20 cellular contexts compared by ENCODE assay signal in genomic region chr2:37302701-37303252, GRCh38. TPM values are rescaled to one million over a fixed set of nuclear protein-coding genes. Genes with fewer than 3 reads are reported as not detected.
DNase-seq lines count a peak whose midpoint lies in the region; FAIRE-seq and TF ChIP-seq lines count a peak whose summit lies in the region.
"Had no signal": no experiment of that assay in that cellular context is flagged by ENCODE, and none has a peak within 500 bp of the region (broad histone marks: within the 10 kb centered on the region; RNA-seq: fewer than 3 reads in every experiment).

No MANE protein-coding gene starts in this region.

- no peak overlapping the region; the same call in 1 of the 2 replicates for H3K27ac ChIP-seq in KMS-11
- H3K27ac ChIP-seq in astrocyte (ENCODE audit: low read depth, low read length) = no peak overlapping the region
- no peak overlapping the region for H3K27ac ChIP-seq in caudate nucleus (ENCODE audit: low read depth, low read length)
- H3K27ac ChIP-seq: BLaER1 treated with 17β-estradiol and CSF1 and Interleukin-3, amounts not matched to agents 10 nM and 100 nM; HL-60 had no signal

- H3K27me3 ChIP-seq in KMS-11 (ENCODE audit: insufficient read depth, low read depth) = no peaks in the 10 kb centered on the region
- no peaks in the 10 kb centered on the region for H3K27me3 ChIP-seq in astrocyte (ENCODE audit: insufficient read depth, low read length)
- H3K27me3 ChIP-seq: BLaER1 treated with 17β-estradiol and CSF1 and Interleukin-3, amounts not matched to agents 10 nM and 100 nM had no signal

- H3K9ac ChIP-seq in KMS-11 (no peak overlapping the region), astrocyte (ENCODE audit: low read length) (no peak overlapping the region)
- H3K9ac ChIP-seq: BLaER1 treated with 17β-estradiol and CSF1 and Interleukin-3, amounts not matched to agents 10 nM and 100 nM had no signal

- H3K9me3 Mint-ChIP-seq in astrocyte (ENCODE audit: unreplicated experiment) (no peaks in the 10 kb centered on the region), mesothelial cell of epicardium (peaks cover 10% of the 10 kb centered on the region)
- H3K9me3 Mint-ChIP-seq: CD8-positive, alpha-beta T cell; HFFc6 had no signal

- H3K79me2 ChIP-seq in KMS-11 (ENCODE audit: insufficient read depth, low read depth) (peaks cover 100% of the 10 kb centered on the region), astrocyte (ENCODE audit: insufficient read depth, low read length) (peaks cover 96% of the 10 kb centered on the region)

- POLR2A ChIA-PET in HEK293T (lab: Yijun Ruan, JAX) = no interaction called here

- H3K27ac Mint-ChIP-seq in astrocyte (ENCODE audit: unreplicated experiment) (no peak overlapping the region), mesothelial cell of epicardium (peak overlapping the region; percentile 39)
- H3K27ac Mint-ChIP-seq: B cell; CD8-positive, alpha-beta T cell; HFFc6 had no signal

- no peak for FAIRE-seq in astrocyte (lab: Jason Lieb, UNC)
- FAIRE-seq: GM12878, GM19239, H1 had no signal

- H3K4me1 Mint-ChIP-seq in astrocyte (ENCODE audit: low read depth, unreplicated experiment) (peaks cover 20% of the 10 kb centered on the region), mesothelial cell of epicardium (peaks cover 13% of the 10 kb centered on the region)

- H3K27me3 Mint-ChIP-seq in astrocyte (ENCODE audit: low read depth, unreplicated experiment) (no peaks in the 10 kb centered on the region), mesothelial cell of epicardium (ENCODE audit: low read depth) (no peaks in the 10 kb centered on the region)
- H3K27me3 Mint-ChIP-seq: B cell had no signal

- TF ChIP-seq CTCF in KMS-11 (conservative IDR thresholded peaks at IDR 0.05; ENCODE audit: low read depth, low read length) (no peak), astrocyte (IDR thresholded peaks at IDR 0.05; ENCODE audit: insufficient read depth, low read depth, low read length) (no peak), mesothelial cell of epicardium (IDR thresholded peaks at IDR 0.05; ENCODE audit: unreplicated experiment) (no peak)

- H4K20me1 ChIP-seq in KMS-11 (ENCODE audit: insufficient read depth) (peaks cover 100% of the 10 kb centered on the region), astrocyte (ENCODE audit: insufficient read depth, low read length) (peaks cover 77% of the 10 kb centered on the region)

- H3K4me3 Mint-ChIP-seq in astrocyte (ENCODE audit: unreplicated experiment) = peak overlapping the region; percentile 54
- no peak overlapping the region for H3K4me3 Mint-ChIP-seq in mesothelial cell of epicardium
- H3K4me3 Mint-ChIP-seq: B cell; CD8-positive, alpha-beta T cell; HFFc6 had no signal

- H2AFZ ChIP-seq in KMS-11 (ENCODE audit: low read depth) = no peak overlapping the region
- H2AFZ ChIP-seq in astrocyte (ENCODE audit: low read depth, low read length) = no peak overlapping the region

- DNase-seq in astrocyte (ENCODE audit: low read depth) = no peak
- DNase-seq in mesothelial cell of epicardium (ENCODE audit: low spot score in 2 of 2, unreplicated experiment in 2 of 2) = no peak
- no peak for DNase-seq in T-helper 9 cell
- no peak for DNase-seq in DMS53 treated with DMSO at 0.1 percent for 48 hours (lab: John Stamatoyannopoulos, UW; ENCODE audit: unreplicated experiment)
- DNase-seq in HEK293T (ENCODE audit: extremely low spot score) = no peak
- no peak for DNase-seq in caudate nucleus (lab: John Stamatoyannopoulos, UW)
- DNase-seq: Calu3; CD8-positive, alpha-beta T cell; DND-41; EL; HFFc6 had no signal

- CTCF ChIA-PET in HEK293T (lab: Yijun Ruan, JAX) = interaction anchor here (0.6 kb wide), 1 partner anchor 360 kb away, joined by 4 read pairs; no protein-coding TSS in a partner anchor

- H3K4me3 ChIP-seq in KMS-11 (IDR thresholded peaks at IDR 0.05; ENCODE audit: insufficient read depth, low read depth, low read length) = no peak overlapping the region
- H3K4me3 ChIP-seq in astrocyte (ENCODE audit: insufficient read depth, low read depth, low read length) = no peak overlapping the region
- H3K4me3 ChIP-seq: BLaER1 treated with 17β-estradiol and CSF1 and Interleukin-3, amounts not matched to agents 10 nM and 100 nM; GM12878; HAP-1 had no signal

- H3K36me3 Mint-ChIP-seq in astrocyte (ENCODE audit: low read depth, unreplicated experiment) (peaks cover 1% of the 10 kb centered on the region), mesothelial cell of epicardium (peaks cover 9% of the 10 kb centered on the region)

- H3K4me2 ChIP-seq in KMS-11 = peak overlapping the region; percentile 37; the same call in 1 of the 2 replicates
- no peak overlapping the region for H3K4me2 ChIP-seq in astrocyte (ENCODE audit: low read length)
- H3K4me2 ChIP-seq: BLaER1 treated with 17β-estradiol and CSF1 and Interleukin-3, amounts not matched to agents 10 nM and 100 nM had no signal

- peaks cover 100% of the 10 kb centered on the region for H3K4me1 ChIP-seq in KMS-11 (ENCODE audit: low read depth, poor library complexity, severe bottlenecking)
- no peaks in the 10 kb centered on the region for H3K4me1 ChIP-seq in astrocyte (ENCODE audit: insufficient read depth, low read length)
- H3K4me1 ChIP-seq: HAP-1 had no signal

- no peaks in the 10 kb centered on the region for H3K9me3 ChIP-seq in astrocyte (ENCODE audit: insufficient read depth, low read depth, low read length)
- H3K9me3 ChIP-seq: HAP-1 had no signal

- peaks cover 20% of the 10 kb centered on the region; the same call in 1 of the 2 replicates for H3K36me3 ChIP-seq in KMS-11 (ENCODE audit: insufficient read depth)
- no peaks in the 10 kb centered on the region for H3K36me3 ChIP-seq in astrocyte (ENCODE audit: insufficient read depth, low read length)
- H3K36me3 ChIP-seq: HAP-1 had no signal

TF ChIP-seq in HEK293T, 16 proteins besides CTCF, POLR2A, EP300 and RAD21:
- TF ChIP-seq L3MBTL2 (conservative IDR thresholded peaks at IDR 0.05) = no peak
- no peak for TF ChIP-seq SUZ12 (IDR thresholded peaks at IDR 0.05)
- no peak for TF ChIP-seq NFRKB (IDR thresholded peaks at IDR 0.05)
- no peak for TF ChIP-seq FOXA1 (IDR thresholded peaks at IDR 0.05)
- TF ChIP-seq TARDBP (IDR thresholded peaks at IDR 0.05) = no peak
- TF ChIP-seq PKNOX1 (IDR thresholded peaks at IDR 0.05) = no peak
- no peak for TF ChIP-seq CTBP1 (IDR thresholded peaks at IDR 0.05; ENCODE audit: borderline replicate concordance)
- TF ChIP-seq FOXK2 (IDR thresholded peaks at IDR 0.05) = no peak
- TF ChIP-seq SP1 (IDR thresholded peaks at IDR 0.05) = no peak
- no peak for TF ChIP-seq HDGF (IDR thresholded peaks at IDR 0.05; ENCODE audit: borderline replicate concordance)
- no peak for TF ChIP-seq FOXM1 (IDR thresholded peaks at IDR 0.05; ENCODE audit: borderline replicate concordance)
- TF ChIP-seq BHLHE40 (IDR thresholded peaks at IDR 0.05; ENCODE audit: borderline replicate concordance) = no peak
- no peak for TF ChIP-seq ZNF384 (IDR thresholded peaks at IDR 0.05)
- no peak for TF ChIP-seq ARNT (IDR thresholded peaks at IDR 0.05)

RNA-seq across cellular contexts. Expression of gene PRKD3, which starts 21.9 kb away (rescaled TPM):
- total RNA-seq in astrocyte = 40.0 and 42.5 TPM in 2 replicates
- 65.5 to 67.3 TPM (median 66.9 TPM) in 3 replicates for total RNA-seq in mesothelial cell of epicardium

RNA-seq across cellular contexts. Expression of gene QPCT, which starts 41.7 kb away (rescaled TPM):
- 23.1 and 25.2 TPM in 2 replicates for total RNA-seq in astrocyte
- 0.16 to 0.45 TPM (median 0.36 TPM) in 3 replicates for total RNA-seq in mesothelial cell of epicardium
- total RNA-seq: G401 had no signal

Comparison
In these comparisons a context has a peak if more than half of its experiments do, and no peak if none do; other contexts are left out.
1. RNA of gene QPCT, which starts 41.7 kb away (total RNA-seq): 23.1 to 25.2 TPM in astrocyte; 0.16 to 0.45 TPM in mesothelial cell of epicardium; every median in the first group is over 10 times any median in the second.